1 cellular context compared by ENCODE assay signal in genomic region chr6:128158496-128158895, GRCh38.
TF ChIP-seq lines count a peak whose summit lies in the region.

No MANE protein-coding gene starts in this region.

TF ChIP-seq in WTC11, 78 proteins besides CTCF, POLR2A, EP300 and RAD21 (continued from another document):
- no peak for TF ChIP-seq PREB (CRISPR knock-in tag; IDR thresholded peaks at IDR 0.05; ENCODE audit: borderline replicate concordance)
- TF ChIP-seq ZNF396 (CRISPR knock-in tag; IDR thresholded peaks at IDR 0.05; ENCODE audit: borderline replicate concordance), result no peak
- TF ChIP-seq MLX (CRISPR knock-in tag; IDR thresholded peaks at IDR 0.05), result no peak
- no peak for TF ChIP-seq FOXK1 (CRISPR knock-in tag; IDR thresholded peaks at IDR 0.05)
